In genomic region chr17:77408284-77408683, GRCh38 we compare ENCODE assay signal across 10 cellular contexts.
DNase-seq lines count a peak whose midpoint lies in the region; ATAC-seq and TF ChIP-seq lines count a peak whose summit lies in the region.
"Had no signal": no experiment of that assay in that cellular context is flagged by ENCODE, and none has a peak within 500 bp of the region (broad histone marks: within the 10 kb centered on the region; RNA-seq: fewer than 3 reads in every experiment).

No MANE protein-coding gene starts in this region.

- ATAC-seq in GM21515 (IDR thresholded peaks at IDR 0.05; ENCODE audit: unreplicated experiment) = no peak

- no peak for TF ChIP-seq EP300 in tibial nerve (IDR thresholded peaks at IDR 0.05)

- POLR2A ChIA-PET in MCF 10A (lab: Yijun Ruan, JAX) = interaction anchor here (0.7 to 7.1 kb wide), 3 partner anchors 17 to 85 kb away, joined by 3 to 112 read pairs (median 4); no protein-coding TSS in a partner anchor

- no peak for TF ChIP-seq POLR2A in tibial nerve (IDR thresholded peaks at IDR 0.05)
- no peak for TF ChIP-seq POLR2A in erythroblast (IDR thresholded peaks at IDR 0.05; ENCODE audit: low read length)

- H3K9me3 Mint-ChIP-seq in activated naive CD4-positive, alpha-beta T cell treated with anti-CD3 and anti-CD28 coated beads, Interleukin-2, amount 10 ng/mL, durations not matched to agents 7 days and 5 days = no peaks in the 10 kb centered on the region
- no peaks in the 10 kb centered on the region for H3K9me3 Mint-ChIP-seq in MCF 10A (ENCODE audit: unreplicated experiment)

- H3K9me3 ChIP-seq in mucosa of stomach (ENCODE audit: control insufficient read depth, low read length) (no peaks in the 10 kb centered on the region), tibial nerve (peaks cover 0 to 11% (median 3%) of the 10 kb centered on the region in 4 donors)

- no peak overlapping the region for H3K4me3 ChIP-seq in mucosa of stomach (ENCODE audit: low read length)
- H3K4me3 ChIP-seq in tibial nerve = no peak overlapping the region

- H3K4me1 ChIP-seq in mucosa of stomach (ENCODE audit: control insufficient read depth, insufficient read depth, low read length) (peaks cover 61% of the 10 kb centered on the region), tibial nerve (peaks cover 0 to 85% (median 77%) of the 10 kb centered on the region in 4 donors)

- H3K27me3 ChIP-seq in mucosa of stomach (ENCODE audit: control insufficient read depth, insufficient read depth, low read length) (no peaks in the 10 kb centered on the region), tibial nerve (no peaks in the 10 kb centered on the region)

- peak overlapping the region; percentile 83 for H3K27ac Mint-ChIP-seq in activated naive CD4-positive, alpha-beta T cell treated with anti-CD3 and anti-CD28 coated beads, Interleukin-2, amount 10 ng/mL, durations not matched to agents 7 days and 5 days
- peak overlapping the region; percentile 74 for H3K27ac Mint-ChIP-seq in MCF 10A (ENCODE audit: low read depth, unreplicated experiment)

- H3K27ac ChIP-seq in tibial nerve = peak overlapping the region; percentile 67 to 84 (median 79)

- H3K4me3 Mint-ChIP-seq in activated naive CD4-positive, alpha-beta T cell treated with anti-CD3 and anti-CD28 coated beads, Interleukin-2, amount 10 ng/mL, durations not matched to agents 7 days and 5 days = peak overlapping the region; percentile 33
- H3K4me3 Mint-ChIP-seq in MCF 10A (ENCODE audit: unreplicated experiment) = peak overlapping the region; percentile 13

- intact Hi-C loops in MCF 10A (cut with micrococcal nuclease) = loop anchor here (5.0 kb wide), 1 partner anchor 41 kb away; no protein-coding TSS in a partner anchor

- BruUV-seq in MCF 10A (replicated peaks; lab: Mats Ljungman, UMichigan) = no TSS peak

- peak overlapping the region; percentile 29 for H3K9ac ChIP-seq in mucosa of stomach (ENCODE audit: low read length)

- no peak for DNase-seq in activated naive CD4-positive, alpha-beta T cell treated with anti-CD3 and anti-CD28 coated beads, Interleukin-2, amount 10 ng/mL, durations not matched to agents 7 days and 5 days
- DNase-seq in activated naive CD4-positive, alpha-beta T cell (lab: John Stamatoyannopoulos, UW) = no peak
- DNase-seq in MCF 10A (ENCODE audit: unreplicated experiment) (no peak), tibial nerve (ENCODE audit: low spot score in 2 of 2) (no peak), erythroblast (lab: John Stamatoyannopoulos, UW) (no peak), globus pallidus (ENCODE audit: low spot score) (no peak)
- DNase-seq: activated CD4-positive, alpha-beta T cell treated with anti-CD3 and anti-CD28 coated beads, Interleukin-2, amount 50 U/mL, for 48 hours; OCI-M1 had no signal

- CTCF ChIA-PET in activated naive CD4-positive, alpha-beta T cell treated with anti-CD3 and anti-CD28 coated beads, Interleukin-2, amount 10 ng/mL, durations not matched to agents 7 days and 5 days (lab: Charles Lee) = no interaction called here
- CTCF ChIA-PET in MCF 10A (lab: Yijun Ruan, JAX) = interaction anchor here (0.6 to 3.1 kb wide), 2 partner anchors 21 to 397 kb away, joined by 3 to 15 read pairs; no protein-coding TSS in a partner anchor

- H3K36me3 ChIP-seq in mucosa of stomach (ENCODE audit: control insufficient read depth, insufficient read depth, low read length) (peaks cover under 1% of the 10 kb centered on the region), tibial nerve (peaks cover 0 to 7% (median 0%) of the 10 kb centered on the region in 3 donors)

- 21 to 43% methylated on average over 9 of the region's 9 CpGs for WGBS in tibial nerve, 2 donors

- TF ChIP-seq CTCF in MCF 10A (IDR thresholded peaks at IDR 0.05; ENCODE audit: unreplicated experiment) (no peak), tibial nerve (IDR thresholded peaks at IDR 0.05) (no peak)

- H3K36me3 Mint-ChIP-seq in activated naive CD4-positive, alpha-beta T cell treated with anti-CD3 and anti-CD28 coated beads, Interleukin-2, amount 10 ng/mL, durations not matched to agents 7 days and 5 days = peaks cover 76% of the 10 kb centered on the region
- peaks cover 44% of the 10 kb centered on the region for H3K36me3 Mint-ChIP-seq in MCF 10A (ENCODE audit: insufficient read depth, unreplicated experiment)

- no peaks in the 10 kb centered on the region for H3K27me3 Mint-ChIP-seq in activated naive CD4-positive, alpha-beta T cell treated with anti-CD3 and anti-CD28 coated beads, Interleukin-2, amount 10 ng/mL, durations not matched to agents 7 days and 5 days
- no peaks in the 10 kb centered on the region for H3K27me3 Mint-ChIP-seq in MCF 10A (ENCODE audit: insufficient read depth, unreplicated experiment)

- H3K4me1 Mint-ChIP-seq in activated naive CD4-positive, alpha-beta T cell treated with anti-CD3 and anti-CD28 coated beads, Interleukin-2, amount 10 ng/mL, durations not matched to agents 7 days and 5 days = peaks cover 98% of the 10 kb centered on the region
- peaks cover 64% of the 10 kb centered on the region for H3K4me1 Mint-ChIP-seq in MCF 10A (ENCODE audit: insufficient read depth, unreplicated experiment)
